9 cellular contexts compared by ENCODE assay signal in genomic region chr2:231191896-231192872, GRCh38. TPM values are rescaled to one million over a fixed set of nuclear protein-coding genes. Genes with fewer than 3 reads are reported as not detected.
A peak's percentile ranks its signal among the peaks of the same experiment; 100 is the strongest.
DNase-seq lines count a peak whose midpoint lies in the region; ATAC-seq and TF ChIP-seq lines count a peak whose summit lies in the region.
"Had no signal": no experiment of that assay in that cellular context is flagged by ENCODE, and none has a peak within 500 bp of the region (broad histone marks: within the 10 kb centered on the region; RNA-seq: fewer than 3 reads in every experiment).

No MANE protein-coding gene starts in this region.

- H3F3A ChIP-seq in Loucy (ENCODE audit: low read depth), result no peaks in the 10 kb centered on the region

- no peaks in the 10 kb centered on the region for H3K9me2 ChIP-seq in Loucy (replicated peaks; ENCODE audit: low read depth, low read length)

- H3K9me3 ChIP-seq in Loucy (ENCODE audit: insufficient read depth, low read depth, low read length) (no peaks in the 10 kb centered on the region), body of pancreas (no peaks in the 10 kb centered on the region)

- WGBS in body of pancreas, 2 donors, result 74 to 76% methylated on average over 19 of the region's 19 CpGs

- intact Hi-C loops in body of pancreas (cut with DNase I), result no loop called here

- peak; percentile 94 for TF ChIP-seq CTCF in AG09319 (IDR thresholded peaks at IDR 0.05; ENCODE audit: low read depth, low read length)
- peak; percentile 49 for TF ChIP-seq CTCF in Loucy (conservative IDR thresholded peaks at IDR 0.05; ENCODE audit: low read length)
- TF ChIP-seq CTCF in body of pancreas (IDR thresholded peaks at IDR 0.05), result peak in 4 of 7 experiments; percentile 9 to 26 (median 14)

- no peak overlapping the region for H2AFZ ChIP-seq in Loucy (ENCODE audit: low read length)

- DNase-seq in AG09319 (ENCODE audit: extremely low read depth, low read depth), result peak; percentile 86
- peak; percentile 24 to 56 (median 38) for DNase-seq in body of pancreas
- peak; percentile 95 for DNase-seq in left kidney (ENCODE audit: low read depth, low spot score)
- peak; percentile 83 for DNase-seq in ureter (ENCODE audit: low spot score)
- no peak for DNase-seq in NCI-H526 treated with DMSO at 0.1 percent for 48 hours (lab: John Stamatoyannopoulos, UW)
- DNase-seq in activated CD4-positive, CD25-positive, alpha-beta regulatory T cell treated with anti-CD3 and anti-CD28 coated beads, Interleukin-2, amount 50 U/mL, for 72 hours, result no peak
- DNase-seq in GM19238 (ENCODE audit: insufficient read length, low spot score), result no peak
- DNase-seq: activated naive CD8-positive, alpha-beta T cell treated with anti-CD3 and anti-CD28 coated beads, Interleukin-2, amount 10 ng/mL, durations not matched to agents 7 days and 5 days had no signal

- no peak overlapping the region for H3K9ac ChIP-seq in Loucy (ENCODE audit: low read depth, low read length, poor library complexity, severe bottlenecking)

- no peaks in the 10 kb centered on the region for H3K36me3 ChIP-seq in Loucy (ENCODE audit: insufficient read depth, low read length)
- no peaks in the 10 kb centered on the region for H3K36me3 ChIP-seq in body of pancreas (replicated peaks in 1 of 2; ENCODE audit: insufficient read depth in 1 of 2, low read depth in 2 of 2)

- H3K79me2 ChIP-seq in Loucy (ENCODE audit: insufficient read depth, low read length), result no peaks in the 10 kb centered on the region

- ATAC-seq in body of pancreas, result peak; percentile 18

- TF ChIP-seq POLR2A in body of pancreas (IDR thresholded peaks at IDR 0.05), result no peak

- no peak overlapping the region for H3K4me2 ChIP-seq in Loucy (ENCODE audit: low read depth, low read length, poor library complexity, severe bottlenecking)

- H4K20me1 ChIP-seq in Loucy (ENCODE audit: insufficient read depth, low read length, poor library complexity, severe bottlenecking), result no peaks in the 10 kb centered on the region

- H3K27me3 ChIP-seq in Loucy (ENCODE audit: insufficient read depth, low read length, poor library complexity, severe bottlenecking) (no peaks in the 10 kb centered on the region), body of pancreas (no peaks in the 10 kb centered on the region)

- H3K4me1 ChIP-seq in Loucy (ENCODE audit: insufficient read depth, low read length, poor library complexity, severe bottlenecking), result no peaks in the 10 kb centered on the region
- H3K4me1 ChIP-seq in body of pancreas, result peaks cover 18% of the 10 kb centered on the region

- H3K27ac ChIP-seq in body of pancreas, result no peak overlapping the region

- H3K4me3 ChIP-seq in Loucy (ENCODE audit: low read length, poor library complexity, severe bottlenecking), result no peak overlapping the region
- H3K4me3 ChIP-seq in body of pancreas, result no peak overlapping the region

RNA-seq across cellular contexts. Expression of gene ARMC9, which starts 6.2 kb away (rescaled TPM):
- total RNA-seq in body of pancreas (10 to 100 TPM in 1 of 2 donors, 1 to 10 TPM in 1; 6.9 to 10.1 TPM), ureter (16.0 TPM)

Comparison
In these comparisons a context has a peak if more than half of its experiments do, and no peak if none do; other contexts are left out.
1. DNase-seq: peak in AG09319 (single experiment), body of pancreas (4 of 4), left kidney (single experiment) and ureter (single experiment); none in NCI-H526 treated with DMSO at 0.1 percent for 48 hours (single experiment), activated CD4-positive, CD25-positive, alpha-beta regulatory T cell treated with anti-CD3 and anti-CD28 coated beads, Interleukin-2, amount 50 U/mL, for 72 hours (single experiment) and GM19238 (single experiment).
2. CTCF ChIP-seq: peak in every context shown above with its lines; median percentile 94 in AG09319; 49 in Loucy; 14 in body of pancreas.